2 cellular contexts compared by ENCODE assay signal in the genomic region with DNA sequence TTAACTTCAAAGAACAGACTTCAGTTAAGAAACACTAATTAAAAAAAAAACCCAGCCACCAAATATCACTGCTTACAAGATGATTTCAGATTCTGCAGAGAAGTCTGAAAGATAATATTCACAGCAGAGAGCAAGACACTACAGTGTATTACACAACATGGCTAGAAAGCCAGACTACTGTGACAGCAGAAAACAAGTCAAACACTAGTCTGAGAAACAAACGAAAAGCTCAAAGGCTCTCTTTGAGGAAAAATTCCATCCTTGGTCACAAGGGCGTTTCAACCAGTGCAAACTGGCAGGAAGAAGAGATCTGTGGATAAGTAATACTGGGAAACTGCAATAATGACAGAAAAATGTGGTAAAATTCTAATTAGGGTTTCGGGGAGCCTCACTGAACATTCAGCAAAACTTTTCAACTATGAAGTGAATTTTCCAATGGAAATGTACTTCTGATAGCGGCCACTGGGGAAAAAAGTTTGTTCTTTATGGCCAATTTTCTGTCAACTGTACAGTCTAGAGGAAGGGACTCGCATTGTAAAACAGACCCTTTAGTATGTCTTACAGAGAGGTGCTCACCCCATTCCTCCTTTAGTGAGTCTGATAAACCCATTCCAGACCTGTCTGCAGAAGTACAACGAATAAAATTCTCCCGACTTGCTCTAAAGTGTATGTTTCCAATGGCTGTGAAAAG.
TF ChIP-seq lines count a peak whose summit lies in the region.

No MANE protein-coding gene starts in this region.

TF ChIP-seq in SK-N-SH, 30 proteins besides CTCF, POLR2A, EP300 and RAD21 (continued from another document):
- TF ChIP-seq, protein P1, sequence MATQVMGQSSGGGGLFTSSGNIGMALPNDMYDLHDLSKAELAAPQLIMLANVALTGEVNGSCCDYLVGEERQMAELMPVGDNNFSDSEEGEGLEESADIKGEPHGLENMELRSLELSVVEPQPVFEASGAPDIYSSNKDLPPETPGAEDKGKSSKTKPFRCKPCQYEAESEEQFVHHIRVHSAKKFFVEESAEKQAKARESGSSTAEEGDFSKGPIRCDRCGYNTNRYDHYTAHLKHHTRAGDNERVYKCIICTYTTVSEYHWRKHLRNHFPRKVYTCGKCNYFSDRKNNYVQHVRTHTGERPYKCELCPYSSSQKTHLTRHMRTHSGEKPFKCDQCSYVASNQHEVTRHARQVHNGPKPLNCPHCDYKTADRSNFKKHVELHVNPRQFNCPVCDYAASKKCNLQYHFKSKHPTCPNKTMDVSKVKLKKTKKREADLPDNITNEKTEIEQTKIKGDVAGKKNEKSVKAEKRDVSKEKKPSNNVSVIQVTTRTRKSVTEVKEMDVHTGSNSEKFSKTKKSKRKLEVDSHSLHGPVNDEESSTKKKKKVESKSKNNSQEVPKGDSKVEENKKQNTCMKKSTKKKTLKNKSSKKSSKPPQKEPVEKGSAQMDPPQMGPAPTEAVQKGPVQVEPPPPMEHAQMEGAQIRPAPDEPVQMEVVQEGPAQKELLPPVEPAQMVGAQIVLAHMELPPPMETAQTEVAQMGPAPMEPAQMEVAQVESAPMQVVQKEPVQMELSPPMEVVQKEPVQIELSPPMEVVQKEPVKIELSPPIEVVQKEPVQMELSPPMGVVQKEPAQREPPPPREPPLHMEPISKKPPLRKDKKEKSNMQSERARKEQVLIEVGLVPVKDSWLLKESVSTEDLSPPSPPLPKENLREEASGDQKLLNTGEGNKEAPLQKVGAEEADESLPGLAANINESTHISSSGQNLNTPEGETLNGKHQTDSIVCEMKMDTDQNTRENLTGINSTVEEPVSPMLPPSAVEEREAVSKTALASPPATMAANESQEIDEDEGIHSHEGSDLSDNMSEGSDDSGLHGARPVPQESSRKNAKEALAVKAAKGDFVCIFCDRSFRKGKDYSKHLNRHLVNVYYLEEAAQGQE (IDR thresholded peaks at IDR 0.05; ENCODE audit: low read depth, low read length): no peak
- no peak for TF ChIP-seq FOXM1 (IDR thresholded peaks at IDR 0.05; ENCODE audit: low read depth)
- TF ChIP-seq TEAD4 (IDR thresholded peaks at IDR 0.05; ENCODE audit: borderline replicate concordance, insufficient read depth): no peak
- TF ChIP-seq NRF1 (IDR thresholded peaks at IDR 0.05; ENCODE audit: low read depth, low read length): no peak
- no peak for TF ChIP-seq GABPA (IDR thresholded peaks at IDR 0.05; ENCODE audit: low read depth)
- no peak for TF ChIP-seq TCF12 (IDR thresholded peaks at IDR 0.05)
- TF ChIP-seq, protein P2, sequence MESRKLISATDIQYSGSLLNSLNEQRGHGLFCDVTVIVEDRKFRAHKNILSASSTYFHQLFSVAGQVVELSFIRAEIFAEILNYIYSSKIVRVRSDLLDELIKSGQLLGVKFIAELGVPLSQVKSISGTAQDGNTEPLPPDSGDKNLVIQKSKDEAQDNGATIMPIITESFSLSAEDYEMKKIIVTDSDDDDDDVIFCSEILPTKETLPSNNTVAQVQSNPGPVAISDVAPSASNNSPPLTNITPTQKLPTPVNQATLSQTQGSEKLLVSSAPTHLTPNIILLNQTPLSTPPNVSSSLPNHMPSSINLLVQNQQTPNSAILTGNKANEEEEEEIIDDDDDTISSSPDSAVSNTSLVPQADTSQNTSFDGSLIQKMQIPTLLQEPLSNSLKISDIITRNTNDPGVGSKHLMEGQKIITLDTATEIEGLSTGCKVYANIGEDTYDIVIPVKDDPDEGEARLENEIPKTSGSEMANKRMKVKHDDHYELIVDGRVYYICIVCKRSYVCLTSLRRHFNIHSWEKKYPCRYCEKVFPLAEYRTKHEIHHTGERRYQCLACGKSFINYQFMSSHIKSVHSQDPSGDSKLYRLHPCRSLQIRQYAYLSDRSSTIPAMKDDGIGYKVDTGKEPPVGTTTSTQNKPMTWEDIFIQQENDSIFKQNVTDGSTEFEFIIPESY (IDR thresholded peaks at IDR 0.05; ENCODE audit: borderline replicate concordance, low read depth): no peak
- TF ChIP-seq RCOR1 (IDR thresholded peaks at IDR 0.05; ENCODE audit: low read length): no peak
- TF ChIP-seq JUND (IDR thresholded peaks at IDR 0.05): no peak
- no peak for TF ChIP-seq SMC3 (IDR thresholded peaks at IDR 0.05; ENCODE audit: low read depth, low read length)
- no peak for TF ChIP-seq GATA2 (CRISPR knock-in tag; IDR thresholded peaks at IDR 0.05)
- TF ChIP-seq SIN3A (IDR thresholded peaks at IDR 0.05; ENCODE audit: borderline replicate concordance, low read depth, low read length): no peak
- TF ChIP-seq CHD2 (IDR thresholded peaks at IDR 0.05; ENCODE audit: low read length, partially characterized antibody): no peak
- no peak for TF ChIP-seq MXI1 (IDR thresholded peaks at IDR 0.05; ENCODE audit: low read depth, low read length)
- no peak for TF ChIP-seq YY1 (IDR thresholded peaks at IDR 0.05; ENCODE audit: low read depth)
- TF ChIP-seq, protein P3, sequence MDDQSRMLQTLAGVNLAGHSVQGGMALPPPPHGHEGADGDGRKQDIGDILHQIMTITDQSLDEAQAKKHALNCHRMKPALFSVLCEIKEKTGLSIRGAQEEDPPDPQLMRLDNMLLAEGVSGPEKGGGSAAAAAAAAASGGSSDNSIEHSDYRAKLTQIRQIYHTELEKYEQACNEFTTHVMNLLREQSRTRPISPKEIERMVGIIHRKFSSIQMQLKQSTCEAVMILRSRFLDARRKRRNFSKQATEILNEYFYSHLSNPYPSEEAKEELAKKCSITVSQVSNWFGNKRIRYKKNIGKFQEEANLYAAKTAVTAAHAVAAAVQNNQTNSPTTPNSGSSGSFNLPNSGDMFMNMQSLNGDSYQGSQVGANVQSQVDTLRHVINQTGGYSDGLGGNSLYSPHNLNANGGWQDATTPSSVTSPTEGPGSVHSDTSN (IDR thresholded peaks at IDR 0.05): no peak

TF ChIP-seq in SK-N-SH treated with all-trans-retinoic acid at 6 μM for 48 hours, 23 proteins besides CTCF, POLR2A, EP300 and RAD21 (continued from another document):
- TF ChIP-seq, protein P4, sequence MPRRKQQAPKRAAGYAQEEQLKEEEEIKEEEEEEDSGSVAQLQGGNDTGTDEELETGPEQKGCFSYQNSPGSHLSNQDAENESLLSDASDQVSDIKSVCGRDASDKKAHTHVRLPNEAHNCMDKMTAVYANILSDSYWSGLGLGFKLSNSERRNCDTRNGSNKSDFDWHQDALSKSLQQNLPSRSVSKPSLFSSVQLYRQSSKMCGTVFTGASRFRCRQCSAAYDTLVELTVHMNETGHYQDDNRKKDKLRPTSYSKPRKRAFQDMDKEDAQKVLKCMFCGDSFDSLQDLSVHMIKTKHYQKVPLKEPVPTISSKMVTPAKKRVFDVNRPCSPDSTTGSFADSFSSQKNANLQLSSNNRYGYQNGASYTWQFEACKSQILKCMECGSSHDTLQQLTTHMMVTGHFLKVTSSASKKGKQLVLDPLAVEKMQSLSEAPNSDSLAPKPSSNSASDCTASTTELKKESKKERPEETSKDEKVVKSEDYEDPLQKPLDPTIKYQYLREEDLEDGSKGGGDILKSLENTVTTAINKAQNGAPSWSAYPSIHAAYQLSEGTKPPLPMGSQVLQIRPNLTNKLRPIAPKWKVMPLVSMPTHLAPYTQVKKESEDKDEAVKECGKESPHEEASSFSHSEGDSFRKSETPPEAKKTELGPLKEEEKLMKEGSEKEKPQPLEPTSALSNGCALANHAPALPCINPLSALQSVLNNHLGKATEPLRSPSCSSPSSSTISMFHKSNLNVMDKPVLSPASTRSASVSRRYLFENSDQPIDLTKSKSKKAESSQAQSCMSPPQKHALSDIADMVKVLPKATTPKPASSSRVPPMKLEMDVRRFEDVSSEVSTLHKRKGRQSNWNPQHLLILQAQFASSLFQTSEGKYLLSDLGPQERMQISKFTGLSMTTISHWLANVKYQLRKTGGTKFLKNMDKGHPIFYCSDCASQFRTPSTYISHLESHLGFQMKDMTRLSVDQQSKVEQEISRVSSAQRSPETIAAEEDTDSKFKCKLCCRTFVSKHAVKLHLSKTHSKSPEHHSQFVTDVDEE (CRISPR knock-in tag; IDR thresholded peaks at IDR 0.05): no peak
- TF ChIP-seq, protein P5, sequence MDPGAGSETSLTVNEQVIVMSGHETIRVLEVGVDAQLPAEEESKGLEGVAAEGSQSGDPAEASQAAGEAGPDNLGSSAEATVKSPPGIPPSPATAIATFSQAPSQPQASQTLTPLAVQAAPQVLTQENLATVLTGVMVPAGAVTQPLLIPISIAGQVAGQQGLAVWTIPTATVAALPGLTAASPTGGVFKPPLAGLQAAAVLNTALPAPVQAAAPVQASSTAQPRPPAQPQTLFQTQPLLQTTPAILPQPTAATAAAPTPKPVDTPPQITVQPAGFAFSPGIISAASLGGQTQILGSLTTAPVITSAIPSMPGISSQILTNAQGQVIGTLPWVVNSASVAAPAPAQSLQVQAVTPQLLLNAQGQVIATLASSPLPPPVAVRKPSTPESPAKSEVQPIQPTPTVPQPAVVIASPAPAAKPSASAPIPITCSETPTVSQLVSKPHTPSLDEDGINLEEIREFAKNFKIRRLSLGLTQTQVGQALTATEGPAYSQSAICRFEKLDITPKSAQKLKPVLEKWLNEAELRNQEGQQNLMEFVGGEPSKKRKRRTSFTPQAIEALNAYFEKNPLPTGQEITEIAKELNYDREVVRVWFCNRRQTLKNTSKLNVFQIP (CRISPR knock-in tag; IDR thresholded peaks at IDR 0.05; ENCODE audit: borderline replicate concordance, low read depth): no peak
- TF ChIP-seq RARB (CRISPR knock-in tag; IDR thresholded peaks at IDR 0.05) (no peak), CSDC2 (CRISPR knock-in tag; IDR thresholded peaks at IDR 0.05) (no peak), ZFP3 (CRISPR knock-in tag; IDR thresholded peaks at IDR 0.05) (no peak), TOX (CRISPR knock-in tag; IDR thresholded peaks at IDR 0.05; ENCODE audit: borderline replicate concordance) (no peak), SNAI2 (CRISPR knock-in tag; IDR thresholded peaks at IDR 0.05) (no peak)
- TF ChIP-seq, protein P6, sequence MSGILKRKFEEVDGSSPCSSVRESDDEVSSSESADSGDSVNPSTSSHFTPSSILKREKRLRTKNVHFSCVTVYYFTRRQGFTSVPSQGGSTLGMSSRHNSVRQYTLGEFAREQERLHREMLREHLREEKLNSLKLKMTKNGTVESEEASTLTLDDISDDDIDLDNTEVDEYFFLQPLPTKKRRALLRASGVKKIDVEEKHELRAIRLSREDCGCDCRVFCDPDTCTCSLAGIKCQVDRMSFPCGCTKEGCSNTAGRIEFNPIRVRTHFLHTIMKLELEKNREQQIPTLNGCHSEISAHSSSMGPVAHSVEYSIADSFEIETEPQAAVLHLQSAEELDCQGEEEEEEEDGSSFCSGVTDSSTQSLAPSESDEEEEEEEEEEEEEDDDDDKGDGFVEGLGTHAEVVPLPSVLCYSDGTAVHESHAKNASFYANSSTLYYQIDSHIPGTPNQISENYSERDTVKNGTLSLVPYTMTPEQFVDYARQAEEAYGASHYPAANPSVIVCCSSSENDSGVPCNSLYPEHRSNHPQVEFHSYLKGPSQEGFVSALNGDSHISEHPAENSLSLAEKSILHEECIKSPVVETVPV (CRISPR knock-in tag; IDR thresholded peaks at IDR 0.05): no peak
